In the genomic region with DNA sequence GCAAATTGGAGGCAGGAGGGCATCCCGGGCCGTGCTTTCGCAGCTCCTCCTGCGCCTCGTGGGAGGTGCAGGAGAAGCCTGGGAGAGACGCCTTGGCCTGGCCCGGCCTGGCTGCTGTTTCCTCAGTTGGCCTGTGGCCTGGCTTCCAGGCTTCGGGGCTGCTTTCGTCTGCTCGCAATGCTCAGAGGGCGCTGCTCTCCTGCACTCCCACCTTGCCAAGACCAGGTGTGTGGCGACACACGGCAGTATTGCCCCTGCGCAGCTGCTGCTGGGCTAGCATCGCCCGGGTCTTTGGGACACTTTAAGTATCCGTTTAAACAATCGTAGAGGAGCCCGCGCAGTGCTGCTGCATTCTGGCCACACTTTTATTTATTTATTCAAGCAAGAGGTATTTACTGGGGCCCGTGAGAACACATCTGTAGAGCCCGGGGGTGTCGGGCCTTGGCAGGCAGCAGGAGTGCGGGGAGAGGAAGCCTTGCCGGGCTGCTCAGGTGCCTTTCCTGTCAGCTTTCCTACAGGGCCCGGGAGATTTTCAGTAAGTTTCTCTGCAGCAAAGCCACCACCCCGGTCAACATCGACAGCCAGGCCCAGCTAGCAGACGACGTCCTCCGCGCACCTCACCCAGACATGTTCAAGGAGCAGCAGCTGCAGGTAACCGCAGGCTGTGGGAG, we compare ENCODE assay signal across 28 cellular contexts. TPM values are rescaled to one million over a fixed set of nuclear protein-coding genes. Genes with fewer than 3 reads are reported as not detected.
DNase-seq lines count a peak whose midpoint lies in the region; ATAC-seq and TF ChIP-seq lines count a peak whose summit lies in the region.
"Had no signal": no experiment of that assay in that cellular context is flagged by ENCODE, and none has a peak within 500 bp of the region (broad histone marks: within the 10 kb centered on the region; RNA-seq: fewer than 3 reads in every experiment).

No MANE protein-coding gene starts in this region.

- H3K27ac ChIP-seq in BLaER1 (peak overlapping the region; percentile 6; the same call in 1 of the 2 replicates), IMR-90 (ENCODE audit: insufficient read depth, low read length) (no peak overlapping the region), endodermal cell (ENCODE audit: low read depth, low read length) (no peak overlapping the region), osteoblast (ENCODE audit: low read depth, low read length) (no peak overlapping the region), gastroesophageal sphincter (no peak overlapping the region)
- H3K27ac ChIP-seq: ascending aorta, Peyer's patch had no signal

- peaks cover 7 to 13% of the 10 kb centered on the region in 2 experiments; a peak in 3 of 4 replicates for H3K79me1 ChIP-seq in IMR-90 (ENCODE audit: low read depth in 1 of 2, low read length in 2 of 2)

- H3K14ac ChIP-seq in IMR-90 (replicated peaks; ENCODE audit: low read depth, low read length): no peak overlapping the region

- no peak overlapping the region for H3K18ac ChIP-seq in IMR-90 (ENCODE audit: low read depth, low read length)

- TF ChIP-seq CTCF in IMR-90 (conservative IDR thresholded peaks at IDR 0.05; ENCODE audit: low read depth, low read length): no peak
- TF ChIP-seq CTCF in endodermal cell (conservative IDR thresholded peaks at IDR 0.05): no peak
- no peak for TF ChIP-seq CTCF in osteoblast (IDR thresholded peaks at IDR 0.05; ENCODE audit: extremely low read depth, low read depth, low read length)
- no peak for TF ChIP-seq CTCF in gastroesophageal sphincter (IDR thresholded peaks at IDR 0.05)

- H3K56ac ChIP-seq in IMR-90 (ENCODE audit: extremely low read depth, insufficient read depth, low read length): no peak overlapping the region

- peaks cover 28% of the 10 kb centered on the region for H3K36me3 Mint-ChIP-seq in endodermal cell (ENCODE audit: low read depth)

- CTCF ChIA-PET in IMR-90 (lab: Yijun Ruan, JAX): interaction anchor here (0.7 kb wide), 1 partner anchor 38 kb away, joined by 3 read pairs; no protein-coding TSS in a partner anchor

- no peaks in the 10 kb centered on the region for H3K27me3 Mint-ChIP-seq in endodermal cell (ENCODE audit: insufficient read depth)
- H3K27me3 Mint-ChIP-seq: activated T-cell treated with anti-CD3 and anti-CD28 coated beads, Interleukin-2, amount 50 U/mL, for 24 hours; central memory CD8-positive, alpha-beta T cell had no signal

- in situ Hi-C loops in IMR-90 (cut with MboI; ENCODE audit: low sequenced_read_pairs): no loop called here

- TF ChIP-seq POLR2A in IMR-90 (IDR thresholded peaks at IDR 0.05; ENCODE audit: low read depth, low read length) (no peak), gastroesophageal sphincter (IDR thresholded peaks at IDR 0.05) (no peak)

- no peak overlapping the region for H2AK5ac ChIP-seq in IMR-90 (ENCODE audit: low read depth, low read length)

- H2BK15ac ChIP-seq in IMR-90 (ENCODE audit: low read depth, low read length): no peak overlapping the region

- H3K9me1 ChIP-seq in IMR-90 (ENCODE audit: insufficient read depth, low read length): peaks cover 11% of the 10 kb centered on the region; the same call in 1 of the 2 replicates

- dilution Hi-C loops in IMR-90 (cut with HindIII; ENCODE audit: low sequenced_read_pairs, unreplicated experiment): no loop called here

- H4K5ac ChIP-seq in IMR-90 (ENCODE audit: low read depth, low read length): no peak overlapping the region

- POLR2A ChIA-PET in IMR-90 (lab: Charles Lee; ENCODE audit: unreplicated experiment): no interaction called here

- ATAC-seq in IMR-90 (ENCODE audit: low read depth) (no peak), GM21390 (IDR thresholded peaks at IDR 0.05; ENCODE audit: unreplicated experiment) (no peak), gastroesophageal sphincter (no peak)
- ATAC-seq: CD8-positive, alpha-beta T cell had no signal

- peak overlapping the region; percentile 37 for H2AK9ac ChIP-seq in IMR-90 (replicated peaks; ENCODE audit: low read depth, low read length, poor library complexity)

- H3K79me2 ChIP-seq in osteoblast (ENCODE audit: insufficient read depth, low read length): no peaks in the 10 kb centered on the region

- no peak overlapping the region for H3K27ac Mint-ChIP-seq in endodermal cell
- H3K27ac Mint-ChIP-seq: activated naive CD4-positive, alpha-beta T cell treated with anti-CD3 and anti-CD28 coated beads for 36 hours; activated T-cell treated with anti-CD3 and anti-CD28 coated beads, Interleukin-2, amount 50 U/mL, for 24 hours; CD8-positive, alpha-beta T cell; T-helper 1 cell treated with Interleukin-12 subunit alpha and Interleukin-12 subunit beta and Interleukin-4 antibody, amounts not matched to agents 30 μg/mL and 1 μg/mL, for 36 hours had no signal

- peaks cover 56% of the 10 kb centered on the region for H3K36me3 ChIP-seq in BLaER1
- peaks cover 22% of the 10 kb centered on the region for H3K36me3 ChIP-seq in IMR-90 (ENCODE audit: control insufficient read depth, insufficient read depth, low read length)
- H3K36me3 ChIP-seq in endodermal cell (ENCODE audit: control insufficient read depth, insufficient read depth, low read length): peaks cover 12% of the 10 kb centered on the region
- H3K36me3 ChIP-seq in osteoblast (ENCODE audit: insufficient read depth, low read length): no peaks in the 10 kb centered on the region
- peaks cover 0 to 56% of the 10 kb centered on the region in 2 donors for H3K36me3 ChIP-seq in gastroesophageal sphincter
- H3K36me3 ChIP-seq: MG63 had no signal

- no peaks in the 10 kb centered on the region for H3K9me3 Mint-ChIP-seq in endodermal cell
- H3K9me3 Mint-ChIP-seq: activated naive CD4-positive, alpha-beta T cell treated with anti-CD3 and anti-CD28 coated beads for 36 hours; activated T-cell treated with anti-CD3 and anti-CD28 coated beads, Interleukin-2, amount 50 U/mL, for 24 hours; CD8-positive, alpha-beta T cell; central memory CD8-positive, alpha-beta T cell; T-helper 1 cell treated with Interleukin-12 subunit alpha and Interleukin-12 subunit beta and Interleukin-4 antibody, amounts not matched to agents 30 μg/mL and 1 μg/mL, for 36 hours had no signal

- H3K4me2 ChIP-seq in BLaER1 (no peak overlapping the region; the same call in 1 of the 2 replicates), IMR-90 (ENCODE audit: low read depth, low read length) (no peak overlapping the region), osteoblast (ENCODE audit: insufficient read depth, low read length) (no peak overlapping the region)

- no peak for TF ChIP-seq EP300 in gastroesophageal sphincter (IDR thresholded peaks at IDR 0.05)

- no peak overlapping the region for H2BK20ac ChIP-seq in IMR-90 (ENCODE audit: low read depth, low read length)

- no peak overlapping the region for H4K91ac ChIP-seq in IMR-90 (ENCODE audit: insufficient read depth, low read depth, low read length)

- H3K4me1 ChIP-seq in BLaER1 (peaks cover 85% of the 10 kb centered on the region), IMR-90 (ENCODE audit: control insufficient read depth, insufficient read depth, low read length) (no peaks in the 10 kb centered on the region), endodermal cell (ENCODE audit: control insufficient read depth, insufficient read depth, low read length) (no peaks in the 10 kb centered on the region), osteoblast (ENCODE audit: insufficient read depth, low read length) (no peaks in the 10 kb centered on the region), gastroesophageal sphincter (no peaks in the 10 kb centered on the region)
- H3K4me1 ChIP-seq: ascending aorta, Peyer's patch had no signal

- no peak overlapping the region for H3K4ac ChIP-seq in IMR-90 (ENCODE audit: low read depth, low read length)

- no peak for DNase-seq in IMR-90
- DNase-seq in endodermal cell: peak; percentile 40
- peak; percentile 78 for DNase-seq in osteoblast (ENCODE audit: insufficient read length, low spot score, missing footprints)
- DNase-seq in stimulated activated CD4-positive, alpha-beta T cell treated with anti-CD3 and anti-CD28 coated beads, Interleukin-15, amount 100 ng/mL, for 24 hours: no peak
- DNase-seq: activated CD4-positive, alpha-beta T cell treated with anti-CD3 and anti-CD28 coated beads for 4 hours; activated naive CD4-positive, alpha-beta T cell treated with anti-CD3 and anti-CD28 coated beads for 36 hours; activated T-cell treated with anti-CD3 and anti-CD28 coated beads, Interleukin-2, amount 50 U/mL, for 24 hours; CD8-positive, alpha-beta T cell; DMS153; GDM1; kidney glomerular epithelial cell; mesendoderm; MG63; NCI-H1436 treated with DMSO at 0.1 percent for 48 hours; NCI-H2171; NCI-H524 treated with DMSO at 0.1 percent for 48 hours; NK-92 treated with Interleukin-12 subunit alpha and Interleukin-12 subunit beta, amount 100 ng/mL, for 24 hours; stimulated activated CD4-positive, alpha-beta T cell treated with anti-CD3 and anti-CD28 coated beads, Interleukin-12 subunit alpha, Interleukin-12 subunit beta, amount 100 ng/mL, for 4 hours; stimulated activated naive CD4-positive, alpha-beta T cell treated with Interleukin-2 at 50 U/mL for 16 hours had no signal

- no peak overlapping the region for H2BK5ac ChIP-seq in IMR-90 (ENCODE audit: low read depth, low read length, poor library complexity, severe bottlenecking)

- H3K23ac ChIP-seq in IMR-90 (ENCODE audit: low read depth, low read length): no peak overlapping the region

- 82% methylated on average over 23 of the region's 33 CpGs; no CpG with 5 or more reads in 1 of the 2 experiments for WGBS in IMR-90 (ENCODE audit: extremely low coverage in 2 of 2, insufficient read length in 1 of 2), 2 experiments
- WGBS in endodermal cell (ENCODE audit: insufficient coverage in 1 of 2, insufficient read length in 1 of 2), 2 experiments: 94 to 95% methylated on average over 25 to 33 of the region's 33 CpGs
- 87% methylated on average over 4 of the region's 33 CpGs; no CpG with 5 or more reads in 1 of the 2 donors for WGBS in gastroesophageal sphincter (ENCODE audit: low coverage in 1 of 2), 2 donors

- no peak overlapping the region for H2AFZ ChIP-seq in IMR-90 (replicated peaks; ENCODE audit: low read length, poor library complexity)
- no peak overlapping the region for H2AFZ ChIP-seq in osteoblast (ENCODE audit: low read length)

- H4K20me1 ChIP-seq in BLaER1 (peaks cover 95% of the 10 kb centered on the region), IMR-90 (ENCODE audit: insufficient read depth, low read length) (peaks cover 4% of the 10 kb centered on the region), osteoblast (ENCODE audit: insufficient read depth, low read length) (peaks cover 10% of the 10 kb centered on the region)

- H3K9ac ChIP-seq in BLaER1 (no peak overlapping the region; the same call in 1 of the 2 replicates), IMR-90 (ENCODE audit: low read depth, low read length) (no peak overlapping the region), endodermal cell (ENCODE audit: extremely low read depth, low read length, poor library complexity, severe bottlenecking) (no peak overlapping the region)

- H3K4me3 Mint-ChIP-seq in endodermal cell: no peak overlapping the region
- H3K4me3 Mint-ChIP-seq: activated naive CD4-positive, alpha-beta T cell treated with anti-CD3 and anti-CD28 coated beads for 36 hours; activated T-cell treated with anti-CD3 and anti-CD28 coated beads, Interleukin-2, amount 50 U/mL, for 24 hours; CD8-positive, alpha-beta T cell; central memory CD8-positive, alpha-beta T cell; T-helper 1 cell treated with Interleukin-12 subunit alpha and Interleukin-12 subunit beta and Interleukin-4 antibody, amounts not matched to agents 30 μg/mL and 1 μg/mL, for 36 hours had no signal

- no peak overlapping the region for H4K8ac ChIP-seq in IMR-90 (ENCODE audit: low read depth in 2 of 2, low read length in 2 of 2)

- no peak overlapping the region for H2BK120ac ChIP-seq in IMR-90 (ENCODE audit: low read depth, low read length)

- BruUV-seq in IMR-90 (replicated peaks; lab: Mats Ljungman, UMichigan): no TSS peak

- H3K27me3 ChIP-seq in BLaER1 (no peaks in the 10 kb centered on the region), IMR-90 (ENCODE audit: control insufficient read depth, insufficient read depth, low read length) (no peaks in the 10 kb centered on the region), endodermal cell (ENCODE audit: control insufficient read depth, insufficient read depth, low read length, poor library complexity, severe bottlenecking) (no peaks in the 10 kb centered on the region), osteoblast (ENCODE audit: insufficient read depth, low read length) (no peaks in the 10 kb centered on the region), gastroesophageal sphincter (no peaks in the 10 kb centered on the region)
- H3K27me3 ChIP-seq: ascending aorta, MG63, Peyer's patch had no signal

- H3K9me3 ChIP-seq in BLaER1 (no peaks in the 10 kb centered on the region), IMR-90 (ENCODE audit: control insufficient read depth, insufficient read depth, low read length) (no peaks in the 10 kb centered on the region), endodermal cell (ENCODE audit: control insufficient read depth, low read length) (no peaks in the 10 kb centered on the region), osteoblast (ENCODE audit: low read depth, low read length) (no peaks in the 10 kb centered on the region), gastroesophageal sphincter (no peaks in the 10 kb centered on the region)
- H3K9me3 ChIP-seq: ascending aorta, MG63, Peyer's patch had no signal

- peaks cover 7% of the 10 kb centered on the region for H3K4me1 Mint-ChIP-seq in endodermal cell

- no peak for TF ChIP-seq RAD21 in IMR-90 (IDR thresholded peaks at IDR 0.05; ENCODE audit: low read length)

- H3K4me3 ChIP-seq in BLaER1 (no peak overlapping the region), IMR-90 (ENCODE audit: insufficient read depth, low read depth, low read length) (no peak overlapping the region), endodermal cell (ENCODE audit: low read length) (no peak overlapping the region), osteoblast (ENCODE audit: insufficient read depth, low read length) (no peak overlapping the region), gastroesophageal sphincter (no peak overlapping the region)
- H3K4me3 ChIP-seq: ascending aorta, MG63, Peyer's patch had no signal

- intact Hi-C loops in IMR-90 (cut with micrococcal nuclease): no loop called here

RNA-seq across cellular contexts. Expression of a gene that starts 26.2 kb away (rescaled TPM):
- total RNA-seq in IMR-90 (2012; rRNA removed) (not detected in 2 replicates), endodermal cell (under 1 TPM in 1 of 2 donors, not detected in 1; 0.46 TPM), osteoblast (not detected in 2 replicates), gastroesophageal sphincter (1 to 10 TPM in 1 of 4 donors, under 1 TPM in 2, not detected in 1; 0.13 to 1.8 (median 0.62) TPM)
- 0.05 and 0.23 TPM in 2 replicates for polyA plus RNA-seq in IMR-90 (2012; rRNA removed)
- polyA plus RNA-seq in IMR-90 (2012; cell fraction: cytosol; rRNA removed): 0.10 TPM in 1 of 2 replicates, not detected in the other
- polyA plus RNA-seq in IMR-90 (2012; cell fraction: nucleus; rRNA removed; ENCODE audit: low replicate concordance): 1.0 and 3.0 TPM in 2 replicates
- polyA plus RNA-seq in endodermal cell (2013, experiment 1 of 2): 0.93 TPM
- 0.50 TPM for polyA plus RNA-seq in endodermal cell (2013, experiment 2 of 2)
- total RNA-seq: activated CD8-positive, alpha-beta memory T cell treated with anti-CD3 and anti-CD28 coated beads for 36 hours; activated naive CD4-positive, alpha-beta T cell treated with anti-CD3 and anti-CD28 coated beads for 36 hours; CD8-positive, alpha-beta T cell; Peyer's patch had no signal

RNA-seq across cellular contexts. Expression of a gene that starts 47.5 kb away (rescaled TPM):
- total RNA-seq in IMR-90 (2012; rRNA removed): not detected in 2 replicates
- polyA plus RNA-seq in IMR-90 (2012; rRNA removed): not detected in 2 replicates
- polyA plus RNA-seq in IMR-90 (2012; cell fraction: cytosol; rRNA removed): 0.01 TPM in 1 of 2 replicates, not detected in the other
- 0.10 and 0.12 TPM in 2 replicates for polyA plus RNA-seq in IMR-90 (2012; cell fraction: nucleus; rRNA removed; ENCODE audit: low replicate concordance)
- total RNA-seq in endodermal cell: 1 to 10 TPM in 1 of 2 donors, under 1 TPM in 1; 0.38 to 1.3 TPM
- 0.46 TPM for polyA plus RNA-seq in endodermal cell (2013, experiment 1 of 2)
- 1.0 TPM for polyA plus RNA-seq in endodermal cell (2013, experiment 2 of 2)
- not detected in 2 replicates for total RNA-seq in osteoblast
- 1 to 10 TPM in 3 of 4 donors, under 1 TPM in 1; 0.32 to 5.3 (median 2.8) TPM for total RNA-seq in gastroesophageal sphincter
- total RNA-seq: activated CD8-positive, alpha-beta memory T cell treated with anti-CD3 and anti-CD28 coated beads for 36 hours; activated naive CD4-positive, alpha-beta T cell treated with anti-CD3 and anti-CD28 coated beads for 36 hours; CD8-positive, alpha-beta T cell; osteocyte had no signal

Comparison
In these comparisons a context has a peak if more than half of its experiments do, and no peak if none do; other contexts are left out.
1. DNase-seq: peak in endodermal cell (single experiment) and osteoblast (single experiment); none in IMR-90 (single experiment) and stimulated activated CD4-positive, alpha-beta T cell treated with anti-CD3 and anti-CD28 coated beads, Interleukin-15, amount 100 ng/mL, for 24 hours (single experiment).